In the genomic region with DNA sequence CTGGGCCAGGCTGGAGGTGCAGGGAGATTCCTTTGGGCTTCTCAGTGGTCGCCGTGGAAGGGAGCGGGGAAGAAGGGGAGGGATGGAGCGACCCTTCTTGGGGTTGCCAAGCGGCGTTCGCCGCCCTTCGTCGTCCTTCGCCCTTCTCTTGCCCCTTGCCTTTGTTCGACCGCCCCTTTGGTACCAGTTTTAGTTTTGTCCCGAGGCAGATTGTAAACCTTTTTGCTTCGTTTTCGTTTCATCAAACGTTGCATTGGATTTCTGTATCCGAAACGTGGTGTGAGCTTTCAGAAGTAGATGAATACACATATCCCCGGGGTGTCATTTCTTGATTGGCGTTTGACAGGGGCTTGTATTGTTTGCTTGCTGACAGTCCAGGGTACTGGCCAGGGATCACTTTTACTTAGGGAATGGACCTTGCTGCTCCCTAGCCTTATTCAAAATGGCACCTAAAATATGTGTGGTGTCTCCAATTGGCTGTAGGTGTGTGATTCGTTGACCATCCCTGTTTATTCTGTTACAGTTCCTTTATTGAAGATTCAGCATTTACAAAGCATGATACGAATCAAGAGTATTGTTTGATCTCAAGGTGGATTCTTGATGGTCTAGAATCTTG, we compare ENCODE assay signal across 8 cellular contexts. TPM values are rescaled to one million over a fixed set of nuclear protein-coding genes. Genes with fewer than 3 reads are reported as not detected.
DNase-seq lines count a peak whose midpoint lies in the region; ATAC-seq and TF ChIP-seq lines count a peak whose summit lies in the region.

No MANE protein-coding gene starts in this region.

- H3K9me3 ChIP-seq in ascending aorta (no peaks in the 10 kb centered on the region), stomach smooth muscle (ENCODE audit: control insufficient read depth in 2 of 2, low read length in 2 of 2) (no peaks in the 10 kb centered on the region)

- H3K36me3 ChIP-seq in ascending aorta: peaks cover 0 to 5% of the 10 kb centered on the region in 2 donors
- H3K36me3 ChIP-seq in stomach smooth muscle (ENCODE audit: control insufficient read depth in 2 of 2, insufficient read depth in 2 of 2, low read length in 2 of 2): peaks cover 3% of the 10 kb centered on the region in 2 donors

- peak overlapping the region; percentile 79 to 87 for H3K27ac ChIP-seq in ascending aorta
- H3K27ac ChIP-seq in stomach smooth muscle (ENCODE audit: low read length): peak overlapping the region; percentile 72

- peak overlapping the region; percentile 54 to 84 for H3K9ac ChIP-seq in stomach smooth muscle (ENCODE audit: low read length in 2 of 2)

- no peak for ATAC-seq in HG03025 (IDR thresholded peaks at IDR 0.05; ENCODE audit: low FRiP score, unreplicated experiment)

- no peak for TF ChIP-seq CTCF in ascending aorta (IDR thresholded peaks at IDR 0.05)

- intact Hi-C loops in ascending aorta (cut with DNase I): loop anchor here (2.0 to 5.0 kb wide), 2 partner anchors 110 to 553 kb away; a partner anchor contains a TSS

- peak overlapping the region; percentile 94 to 97 for H3K4me3 ChIP-seq in ascending aorta
- peak overlapping the region; percentile 65 to 89 for H3K4me3 ChIP-seq in stomach smooth muscle (ENCODE audit: low read length in 2 of 2)

- no peaks in the 10 kb centered on the region for H3K27me3 ChIP-seq in ascending aorta
- no peaks in the 10 kb centered on the region for H3K27me3 ChIP-seq in stomach smooth muscle (ENCODE audit: control insufficient read depth in 1 of 2, insufficient read depth in 2 of 2, low read length in 2 of 2)

- DNase-seq in NOMO-1 treated with DMSO at 0.1 percent for 48 hours (lab: John Stamatoyannopoulos, UW; ENCODE audit: unreplicated experiment) (peak; percentile 5), NOMO-1 treated with dmso at 0.1 percent for 144 hours (lab: John Stamatoyannopoulos, UW; ENCODE audit: unreplicated experiment) (no peak), Kasumi-1 (lab: John Stamatoyannopoulos, UW) (peak; percentile 20 to 31), ascending aorta (ENCODE audit: low spot score in 2 of 2) (no peak), iPS-NIHi7 (ENCODE audit: extremely low spot score) (peak; percentile 12)
- DNase-seq in activated effector memory CD4-positive, alpha-beta T cell treated with Interleukin-2 at 50 U/mL for 16 hours: no peak

- H3K4me1 ChIP-seq in ascending aorta (peaks cover 5 to 11% of the 10 kb centered on the region in 2 donors), stomach smooth muscle (ENCODE audit: control insufficient read depth, insufficient read depth, low read length) (peaks cover 5% of the 10 kb centered on the region)

RNA-seq across cellular contexts. Expression of a gene that starts 0.8 kb away (rescaled TPM):
- total RNA-seq in ascending aorta: 9.7 TPM

Comparison
In these comparisons a context has a peak if more than half of its experiments do, and no peak if none do; other contexts are left out.
1. DNase-seq: peak in NOMO-1 treated with DMSO at 0.1 percent for 48 hours (single experiment), Kasumi-1 (2 of 2) and iPS-NIHi7 (single experiment); none in NOMO-1 treated with dmso at 0.1 percent for 144 hours (single experiment), ascending aorta (0 of 2) and activated effector memory CD4-positive, alpha-beta T cell treated with Interleukin-2 at 50 U/mL for 16 hours (single experiment).